In genomic region chr9:93132287-93132927, GRCh38 we compare ENCODE assay signal across 8 cellular contexts. TPM values are rescaled to one million over a fixed set of nuclear protein-coding genes. Genes with fewer than 3 reads are reported as not detected.
A peak's percentile ranks its signal among the peaks of the same experiment; 100 is the strongest.
DNase-seq lines count a peak whose midpoint lies in the region; ATAC-seq, FAIRE-seq and TF ChIP-seq lines count a peak whose summit lies in the region.

No MANE protein-coding gene starts in this region.

- intact Hi-C loops in activated naive CD4-positive, alpha-beta T cell treated with anti-CD3 and anti-CD28 coated beads for 36 hours (cut with micrococcal nuclease): loop anchor here (5.0 kb wide), 1 partner anchor 1035 kb away; no protein-coding TSS in a partner anchor

- H3K4me3 ChIP-seq in astrocyte (ENCODE audit: insufficient read depth, low read depth, low read length): peak overlapping the region; percentile 70
- H3K4me3 ChIP-seq in small intestine (ENCODE audit: low read depth in 1 of 2, low read length in 2 of 2): peak overlapping the region in 1 of 2 donors; percentile 89

- ATAC-seq in HG03565 (IDR thresholded peaks at IDR 0.05; ENCODE audit: unreplicated experiment): no peak

- H3K9ac ChIP-seq in astrocyte (ENCODE audit: low read length): peak overlapping the region; percentile 93

- no peaks in the 10 kb centered on the region for H3K27me3 Mint-ChIP-seq in activated naive CD4-positive, alpha-beta T cell treated with anti-CD3 and anti-CD28 coated beads for 36 hours (ENCODE audit: low read depth)
- H3K27me3 Mint-ChIP-seq in astrocyte (ENCODE audit: low read depth, unreplicated experiment): peaks cover 9% of the 10 kb centered on the region
- peaks cover 7 to 15% (median 13%) of the 10 kb centered on the region in 3 donors for H3K27me3 Mint-ChIP-seq in immature natural killer cell (ENCODE audit: low read depth in 3 of 3)

- no peaks in the 10 kb centered on the region for H3K9me3 Mint-ChIP-seq in activated naive CD4-positive, alpha-beta T cell treated with anti-CD3 and anti-CD28 coated beads for 36 hours
- no peaks in the 10 kb centered on the region for H3K9me3 Mint-ChIP-seq in astrocyte (ENCODE audit: unreplicated experiment)
- H3K9me3 Mint-ChIP-seq in immature natural killer cell: no peaks in the 10 kb centered on the region

- H3K4me1 ChIP-seq in astrocyte (ENCODE audit: insufficient read depth, low read length) (peaks cover 20% of the 10 kb centered on the region), small intestine (ENCODE audit: control insufficient read depth in 2 of 2, insufficient read depth in 1 of 2, low read depth in 1 of 2, low read length in 1 of 2) (peaks cover 3 to 7% of the 10 kb centered on the region in 2 donors)

- no peaks in the 10 kb centered on the region for H3K9me3 ChIP-seq in astrocyte (ENCODE audit: insufficient read depth, low read depth, low read length)
- H3K9me3 ChIP-seq in small intestine (ENCODE audit: control insufficient read depth, low read depth): no peaks in the 10 kb centered on the region

- no peaks in the 10 kb centered on the region for H3K27me3 ChIP-seq in astrocyte (ENCODE audit: insufficient read depth, low read length)
- H3K27me3 ChIP-seq in small intestine (ENCODE audit: control insufficient read depth in 2 of 2, insufficient read depth in 2 of 2, low read length in 2 of 2): no peaks in the 10 kb centered on the region

- H3K4me1 Mint-ChIP-seq in activated naive CD4-positive, alpha-beta T cell treated with anti-CD3 and anti-CD28 coated beads for 36 hours (ENCODE audit: low read depth): peaks cover 73% of the 10 kb centered on the region
- H3K4me1 Mint-ChIP-seq in astrocyte (ENCODE audit: low read depth, unreplicated experiment) (peaks cover 8% of the 10 kb centered on the region), immature natural killer cell (peaks cover 28 to 34% of the 10 kb centered on the region in 2 donors)

- peaks cover 28% of the 10 kb centered on the region for H3K79me2 ChIP-seq in astrocyte (ENCODE audit: insufficient read depth, low read length)

- FAIRE-seq in astrocyte (lab: Jason Lieb, UNC) (no peak), small intestine (lab: Jason Lieb, UNC) (no peak)

- CTCF ChIA-PET in activated naive CD4-positive, alpha-beta T cell treated with anti-CD3 and anti-CD28 coated beads for 36 hours (lab: Charles Lee): interaction anchor here (1.0 kb wide), 1 partner anchor 23 kb away, joined by 6 read pairs; no protein-coding TSS in a partner anchor

- peaks cover 50% of the 10 kb centered on the region for H4K20me1 ChIP-seq in astrocyte (ENCODE audit: insufficient read depth, low read length)

- no peak overlapping the region for H2AFZ ChIP-seq in astrocyte (ENCODE audit: low read depth, low read length)

- H3K27ac ChIP-seq in astrocyte (ENCODE audit: low read depth, low read length): peak overlapping the region; percentile 69
- H3K27ac ChIP-seq in small intestine (ENCODE audit: low read depth in 1 of 2, low read length in 1 of 2): peak overlapping the region in 1 of 2 donors; percentile 94

- no peak for TF ChIP-seq CTCF in astrocyte (IDR thresholded peaks at IDR 0.05; ENCODE audit: insufficient read depth, low read depth, low read length)

- H3K4me3 Mint-ChIP-seq in activated naive CD4-positive, alpha-beta T cell treated with anti-CD3 and anti-CD28 coated beads for 36 hours: peak overlapping the region; percentile 94
- H3K4me3 Mint-ChIP-seq in astrocyte (ENCODE audit: unreplicated experiment): peak overlapping the region; percentile 88
- H3K4me3 Mint-ChIP-seq in immature natural killer cell: peak overlapping the region; percentile 30 to 87 (median 80)

- DNase-seq in activated naive CD4-positive, alpha-beta T cell treated with anti-CD3 and anti-CD28 coated beads for 36 hours: no peak
- DNase-seq in activated naive CD4-positive, alpha-beta T cell (lab: John Stamatoyannopoulos, UW): no peak
- DNase-seq in astrocyte (ENCODE audit: low read depth) (peak; percentile 52), immature natural killer cell (no peak), small intestine (peak; percentile 25), KG1 (lab: John Stamatoyannopoulos, UW) (no peak), NCI-H526 treated with DMSO at 0.1 percent for 48 hours (lab: John Stamatoyannopoulos, UW) (no peak)

- peaks cover 20% of the 10 kb centered on the region for H3K36me3 Mint-ChIP-seq in activated naive CD4-positive, alpha-beta T cell treated with anti-CD3 and anti-CD28 coated beads for 36 hours (ENCODE audit: low read depth)
- H3K36me3 Mint-ChIP-seq in astrocyte (ENCODE audit: low read depth, unreplicated experiment): no peaks in the 10 kb centered on the region
- H3K36me3 Mint-ChIP-seq in immature natural killer cell: no peaks in the 10 kb centered on the region

- WGBS in small intestine, 3 donors: 17 to 36% (median 34%) methylated on average over 7 to 12 of the region's 12 CpGs

- H3K4me2 ChIP-seq in astrocyte (ENCODE audit: low read length): peak overlapping the region; percentile 96

- H3K27ac Mint-ChIP-seq in activated naive CD4-positive, alpha-beta T cell treated with anti-CD3 and anti-CD28 coated beads for 36 hours: peak overlapping the region; percentile 91
- H3K27ac Mint-ChIP-seq in astrocyte (ENCODE audit: unreplicated experiment) (peak overlapping the region; percentile 89), immature natural killer cell (peak overlapping the region in 4 of 6 donors; percentile 55 to 94 (median 78))

- no peaks in the 10 kb centered on the region for H3K36me3 ChIP-seq in astrocyte (ENCODE audit: insufficient read depth, low read length)
- no peaks in the 10 kb centered on the region for H3K36me3 ChIP-seq in small intestine (ENCODE audit: control insufficient read depth in 2 of 2, insufficient read depth in 2 of 2, low read length in 2 of 2)

RNA-seq across cellular contexts. Expression of gene NINJ1, which starts 1.6 kb away (rescaled TPM):
- total RNA-seq in activated naive CD4-positive, alpha-beta T cell treated with anti-CD3 and anti-CD28 coated beads for 36 hours: 10 to 100 TPM; 93.9 to 96.9 TPM
- total RNA-seq in astrocyte: 26.9 and 28.3 TPM in 2 replicates
- polyA plus RNA-seq in immature natural killer cell (10 to 100 TPM; 51.3 to 91.0 (median 54.0) TPM), small intestine (10 to 100 TPM; 29.4 to 64.0 (median 44.1) TPM)

RNA-seq across cellular contexts. Expression of gene CARD19, which starts 36.4 kb away (rescaled TPM):
- 10 to 100 TPM; 51.4 to 52.0 TPM for total RNA-seq in activated naive CD4-positive, alpha-beta T cell treated with anti-CD3 and anti-CD28 coated beads for 36 hours
- 33.8 and 36.3 TPM in 2 replicates for total RNA-seq in astrocyte
- polyA plus RNA-seq in immature natural killer cell (100 to 1,000 TPM in 1 of 3 donors, 10 to 100 TPM in 2; 55.1 to 105 (median 78.8) TPM), small intestine (10 to 100 TPM; 39.3 to 45.6 (median 44.9) TPM)

RNA-seq across cellular contexts. Expression of gene WNK2, which starts 51.5 kb away (rescaled TPM):
- total RNA-seq in activated naive CD4-positive, alpha-beta T cell treated with anti-CD3 and anti-CD28 coated beads for 36 hours: 1 to 10 TPM; 5.2 to 5.8 TPM
- 0.89 and 1.9 TPM in 2 replicates for total RNA-seq in astrocyte
- polyA plus RNA-seq in immature natural killer cell: not detected
- 10 to 100 TPM; 13.8 to 48.4 (median 19.2) TPM for polyA plus RNA-seq in small intestine

Comparison
In these comparisons a context has a peak if more than half of its experiments do, and no peak if none do; other contexts are left out.
1. DNase-seq: peak in astrocyte (single experiment) and small intestine (single experiment); none in activated naive CD4-positive, alpha-beta T cell treated with anti-CD3 and anti-CD28 coated beads for 36 hours (single experiment), activated naive CD4-positive, alpha-beta T cell (0 of 4), immature natural killer cell (0 of 3), KG1 (single experiment) and NCI-H526 treated with DMSO at 0.1 percent for 48 hours (single experiment).
2. Peak in every context shown above with its lines, with median percentiles within 50 percentile points of each other: H3K27ac Mint-ChIP-seq and H3K4me3 Mint-ChIP-seq.